Comparison of ENCODE assay signal across 22 cellular contexts in genomic region chr6:144857086-144857485, GRCh38.
DNase-seq lines count a peak whose midpoint lies in the region; ATAC-seq, FAIRE-seq and TF ChIP-seq lines count a peak whose summit lies in the region.
"Had no signal": no experiment of that assay in that cellular context is flagged by ENCODE, and none has a peak within 500 bp of the region (broad histone marks: within the 10 kb centered on the region; RNA-seq: fewer than 3 reads in every experiment).

No MANE protein-coding gene starts in this region.

- 0% methylated on average over 3 of the region's 3 CpGs for WGBS in GM12878 (ENCODE audit: insufficient coverage, insufficient replicate concordance, low lambda C conversion rate, missing lambda C conversion rate)
- WGBS in testis, 2 donors: 86 to 89% methylated on average over 3 of the region's 3 CpGs

- no peaks in the 10 kb centered on the region for H3K36me3 ChIP-seq in GM12878 (ENCODE audit: control insufficient read depth in 2 of 2, insufficient read depth in 2 of 2, low read length in 1 of 2)
- H3K36me3 ChIP-seq in testis (ENCODE audit: low read depth, missing control alignments): no peaks in the 10 kb centered on the region
- H3K36me3 ChIP-seq: BE2C had no signal

- H3K4me1 ChIP-seq in GM12878 (ENCODE audit: control insufficient read depth, insufficient read depth, low read length) (no peaks in the 10 kb centered on the region), testis (no peaks in the 10 kb centered on the region)
- H3K4me1 ChIP-seq: A549, BE2C had no signal

- H3K9ac ChIP-seq in GM12878 (ENCODE audit: control insufficient read depth, insufficient read depth, low read length): no peak overlapping the region
- H3K9ac ChIP-seq: BLaER1 treated with 17β-estradiol and CSF1 and Interleukin-3, amounts not matched to agents 10 nM and 100 nM; GM23248 had no signal

- TF ChIP-seq CTCF in GM12878 (IDR thresholded peaks at IDR 0.05 in 2 of 3, conservative IDR thresholded peaks at IDR 0.05 in 1 of 3; ENCODE audit: control insufficient read depth in 2 of 3, extremely low read depth in 1 of 3, insufficient read depth in 1 of 3, low read depth in 3 of 3, low read length in 3 of 3) (no peak), testis (IDR thresholded peaks at IDR 0.05) (no peak)

- no peak for TF ChIP-seq RAD21 in GM12878 (IDR thresholded peaks at IDR 0.05; ENCODE audit: insufficient read depth, low read depth, low read length)

- no peak for TF ChIP-seq POLR2A in GM12878 (IDR thresholded peaks at IDR 0.05; ENCODE audit: low read depth, low read length)
- no peak for TF ChIP-seq POLR2A in testis (IDR thresholded peaks at IDR 0.05)

- no peak overlapping the region for H3K4me2 ChIP-seq in GM12878 (ENCODE audit: control insufficient read depth, insufficient read depth)
- H3K4me2 ChIP-seq: A549 had no signal

- intact Hi-C loops in GM12878 (cut with micrococcal nuclease; ENCODE audit: unreplicated experiment) (no loop called here), testis (cut with DNase I; ENCODE audit: low total_unique reads) (no loop called here)

- H2AFZ ChIP-seq in GM12878 (ENCODE audit: control insufficient read depth, low read depth, low read length): no peak overlapping the region
- H2AFZ ChIP-seq: GM23248 had no signal

- no peak for TF ChIP-seq EP300 in GM12878 (IDR thresholded peaks at IDR 0.05; ENCODE audit: borderline replicate concordance in 1 of 2, control insufficient read depth in 1 of 2, low read depth in 2 of 2, low read length in 2 of 2)

- in situ Hi-C loops in GM12878 (cut with MboI): no loop called here

- SMC1A ChIA-PET in GM12878 (lab: Charles Lee; ENCODE audit: uncharacterized antibody, unreplicated experiment): no interaction called here

- CTCF ChIA-PET in GM12878 (lab: Yijun Ruan, JAX): no interaction called here

- no peaks in the 10 kb centered on the region; the same call in 2 of the 3 replicates for H3K9me3 ChIP-seq in GM12878 (replicated peaks; ENCODE audit: control insufficient read depth, insufficient read depth, low read length)
- H3K9me3 ChIP-seq in testis: no peaks in the 10 kb centered on the region
- H3K9me3 ChIP-seq: A549, BE2C had no signal

- H3K27ac ChIP-seq in GM12878 (ENCODE audit: control insufficient read depth, insufficient read depth): no peak overlapping the region
- no peak overlapping the region for H3K27ac ChIP-seq in testis
- H3K27ac ChIP-seq: A549, GM23248 had no signal

- DNase-seq in NOMO-1 treated with DMSO at 0.1 percent for 48 hours (lab: John Stamatoyannopoulos, UW; ENCODE audit: unreplicated experiment): peak; percentile 43
- DNase-seq in NOMO-1 treated with dmso at 0.1 percent for 144 hours (lab: John Stamatoyannopoulos, UW; ENCODE audit: unreplicated experiment): no peak
- DNase-seq in MV-4-11 (lab: John Stamatoyannopoulos, UW): peak; percentile 50
- DNase-seq in GM12878 (ENCODE audit: low read depth, low spot score): no peak
- no peak for DNase-seq in testis
- DNase-seq in stimulated activated CD4-positive, alpha-beta T cell treated with anti-CD3 and anti-CD28 coated beads, Interleukin-4, amount 100 ng/mL, for 24 hours: no peak
- DNase-seq in epidermal melanocyte (ENCODE audit: insufficient read length, low spot score): no peak
- DNase-seq: 8988T; ACHN; BE2C; Calu3; CD4-positive, alpha-beta memory T cell; COR-L47; DND-41; GM23248; H7; HCEC 1CT had no signal

- POLR2A ChIA-PET in GM12878 (lab: Charles Lee): interaction anchor here (1.1 kb wide), 1 partner anchor 27 kb away, joined by 3 read pairs; no protein-coding TSS in a partner anchor

- H3K4me3 ChIP-seq in GM12878 (no peak overlapping the region), testis (no peak overlapping the region)
- H3K4me3 ChIP-seq: A549; BLaER1 treated with 17β-estradiol and CSF1 and Interleukin-3, amounts not matched to agents 10 nM and 100 nM; GM23248 had no signal

- H3K79me2 ChIP-seq in GM12878 (ENCODE audit: control insufficient read depth, insufficient read depth, low read length): no peaks in the 10 kb centered on the region

- H3K27me3 ChIP-seq in GM12878 (replicated peaks in 1 of 2; ENCODE audit: control insufficient read depth in 2 of 2, insufficient read depth in 2 of 2, low read length in 1 of 2) (no peaks in the 10 kb centered on the region), testis (no peaks in the 10 kb centered on the region)
- H3K27me3 ChIP-seq: BE2C; BLaER1 treated with 17β-estradiol and CSF1 and Interleukin-3, amounts not matched to agents 10 nM and 100 nM had no signal

- peak; percentile 31; the same call in 1 of the 3 replicates for ATAC-seq in GM12878
- ATAC-seq: A549 had no signal

- RAD21 ChIA-PET in GM12878 (lab: Charles Lee; ENCODE audit: unreplicated experiment): interaction anchor here (0.7 kb wide), 1 partner anchor 74 kb away, joined by 3 read pairs; no protein-coding TSS in a partner anchor

- no TSS peak for BruUV-seq in GM12878 (replicated peaks; lab: Mats Ljungman, UMichigan)

- H4K20me1 ChIP-seq in GM12878 (ENCODE audit: control insufficient read depth, insufficient read depth): no peaks in the 10 kb centered on the region
- H4K20me1 ChIP-seq: BLaER1 treated with 17β-estradiol and CSF1 and Interleukin-3, amounts not matched to agents 10 nM and 100 nM had no signal

- no peak for FAIRE-seq in GM12878 (lab: Jason Lieb, UNC)
- FAIRE-seq: A549, G401.6, GM19239, H1 had no signal

TF ChIP-seq in GM12878, 131 proteins besides CTCF, POLR2A, EP300 and RAD21:
- no peak for TF ChIP-seq CBX5 (IDR thresholded peaks at IDR 0.05; ENCODE audit: low read depth)

Comparison
In these comparisons a context has a peak if more than half of its experiments do, and no peak if none do; other contexts are left out.
1. DNase-seq: peak in NOMO-1 treated with DMSO at 0.1 percent for 48 hours (single experiment) and MV-4-11 (single experiment); none in NOMO-1 treated with dmso at 0.1 percent for 144 hours (single experiment), GM12878 (single experiment), testis (single experiment), stimulated activated CD4-positive, alpha-beta T cell treated with anti-CD3 and anti-CD28 coated beads, Interleukin-4, amount 100 ng/mL, for 24 hours (single experiment) and epidermal melanocyte (single experiment).